ENCODE assay signal across 10 cellular contexts in genomic region chr5:132418876-132419275, GRCh38. TPM values are rescaled to one million over a fixed set of nuclear protein-coding genes. Genes with fewer than 3 reads are reported as not detected.
A peak's percentile ranks its signal among the peaks of the same experiment; 100 is the strongest.
DNase-seq lines count a peak whose midpoint lies in the region; ATAC-seq and TF ChIP-seq lines count a peak whose summit lies in the region.
"Had no signal": no experiment of that assay in that cellular context is flagged by ENCODE, and none has a peak within 500 bp of the region (broad histone marks: within the 10 kb centered on the region; RNA-seq: fewer than 3 reads in every experiment).

No MANE protein-coding gene starts in this region.

- no peaks in the 10 kb centered on the region for H3K36me3 ChIP-seq in osteoblast (ENCODE audit: insufficient read depth, low read length)
- H3K36me3 ChIP-seq: HAP-1 had no signal

- intact Hi-C loops in CD4-positive, alpha-beta T cell (cut with DNase I, micrococcal nuclease), result loop anchor here (1.0 to 2.0 kb wide), 3 partner anchors 8 to 81 kb away; partner anchors contain the start of gene IRF1 (in 1 of the 2)

- no peak overlapping the region for H2AFZ ChIP-seq in osteoblast (ENCODE audit: low read length)

- no peak for TF ChIP-seq CTCF in CD4-positive, alpha-beta T cell (IDR thresholded peaks at IDR 0.05)
- no peak for TF ChIP-seq CTCF in chondrocyte (IDR thresholded peaks at IDR 0.05)
- TF ChIP-seq CTCF in osteoblast (IDR thresholded peaks at IDR 0.05; ENCODE audit: extremely low read depth, low read depth, low read length), result no peak

- H3K27ac ChIP-seq in CD4-positive, alpha-beta T cell (ENCODE audit: low read depth, low read length), result peak overlapping the region; percentile 81
- H3K27ac ChIP-seq in osteoblast (ENCODE audit: low read depth, low read length), result peak overlapping the region; percentile 10

- H3K27me3 Mint-ChIP-seq in CD4-positive, alpha-beta T cell, result no peaks in the 10 kb centered on the region
- H3K27me3 Mint-ChIP-seq in chondrocyte (ENCODE audit: low read depth), result no peaks in the 10 kb centered on the region

- H3K4me3 ChIP-seq in osteoblast (ENCODE audit: insufficient read depth, low read length), result no peak overlapping the region
- H3K4me3 ChIP-seq: adrenal gland, HAP-1 had no signal

- H3K4me1 Mint-ChIP-seq in CD4-positive, alpha-beta T cell (ENCODE audit: low read depth), result peaks cover 94% of the 10 kb centered on the region
- peaks cover 81% of the 10 kb centered on the region for H3K4me1 Mint-ChIP-seq in chondrocyte (ENCODE audit: low read depth)

- peaks cover 61% of the 10 kb centered on the region for H3K4me1 ChIP-seq in osteoblast (ENCODE audit: insufficient read depth, low read length)

- no peak for ATAC-seq in CD4-positive, alpha-beta T cell (ENCODE audit: poor library complexity)
- no peak for ATAC-seq in GM21786 (IDR thresholded peaks at IDR 0.05; ENCODE audit: unreplicated experiment)

- no peak overlapping the region for H3K4me3 Mint-ChIP-seq in CD4-positive, alpha-beta T cell
- no peak overlapping the region for H3K4me3 Mint-ChIP-seq in chondrocyte (ENCODE audit: unreplicated experiment)

- POLR2A ChIA-PET in CD4-positive, alpha-beta T cell (lab: Charles Lee), result interaction anchor here (0.5 to 6.2 kb wide), 4 partner anchors 54 to 78 kb away, joined by 3 to 62 read pairs (median 10); partner anchors contain the start of gene IRF1

- H3K79me2 ChIP-seq in osteoblast (ENCODE audit: insufficient read depth, low read length), result peaks cover 52% of the 10 kb centered on the region

- peak overlapping the region; percentile 92 for H3K27ac Mint-ChIP-seq in CD4-positive, alpha-beta T cell
- peak overlapping the region; percentile 84 for H3K27ac Mint-ChIP-seq in chondrocyte (ENCODE audit: unreplicated experiment)

- no peaks in the 10 kb centered on the region for H3K9me3 ChIP-seq in CD4-positive, alpha-beta T cell (ENCODE audit: control insufficient read depth, low read length)
- no peaks in the 10 kb centered on the region for H3K9me3 ChIP-seq in osteoblast (ENCODE audit: low read depth, low read length)
- H3K9me3 ChIP-seq: adrenal gland, HAP-1 had no signal

- peaks cover 68% of the 10 kb centered on the region for H3K36me3 Mint-ChIP-seq in CD4-positive, alpha-beta T cell (ENCODE audit: low read depth)
- H3K36me3 Mint-ChIP-seq in chondrocyte (ENCODE audit: low read depth), result peaks cover 2% of the 10 kb centered on the region

- no peak overlapping the region for H3K4me2 ChIP-seq in osteoblast (ENCODE audit: insufficient read depth, low read length)

- no peaks in the 10 kb centered on the region for H3K9me3 Mint-ChIP-seq in CD4-positive, alpha-beta T cell
- H3K9me3 Mint-ChIP-seq in chondrocyte (ENCODE audit: low read depth), result no peaks in the 10 kb centered on the region

- no peak for DNase-seq in CD4-positive, alpha-beta T cell
- DNase-seq in LHCN-M2 (ENCODE audit: low read depth) (peak; percentile 61), chondrocyte (ENCODE audit: low spot score) (no peak), osteoblast (ENCODE audit: insufficient read length, low spot score, missing footprints) (no peak), NCI-H345 (lab: John Stamatoyannopoulos, UW) (no peak), T-helper 9 cell (no peak), T1000 (lab: John Stamatoyannopoulos, UW) (no peak)

- CTCF ChIA-PET in CD4-positive, alpha-beta T cell (lab: Charles Lee), result interaction anchor here (1.3 to 1.5 kb wide), 2 partner anchors 37 to 71 kb away, joined by 4 to 6 read pairs; partner anchors contain the start of gene IRF1

- H3K27me3 ChIP-seq in CD4-positive, alpha-beta T cell (ENCODE audit: control insufficient read depth, insufficient read depth, low read length), result no peaks in the 10 kb centered on the region
- H3K27me3 ChIP-seq in osteoblast (ENCODE audit: insufficient read depth, low read length), result no peaks in the 10 kb centered on the region
- H3K27me3 ChIP-seq: adrenal gland had no signal

- no peaks in the 10 kb centered on the region for H4K20me1 ChIP-seq in osteoblast (ENCODE audit: insufficient read depth, low read length)

RNA-seq across cellular contexts. Expression of gene SLC22A5, which starts 49.4 kb away (rescaled TPM):
- 1 to 10 TPM; 4.3 to 4.5 TPM for total RNA-seq in CD4-positive, alpha-beta T cell
- 5.6 and 6.1 TPM in 2 replicates for total RNA-seq in LHCN-M2 (2014; rRNA removed)
- 8.8 TPM for polyA plus RNA-seq in LHCN-M2 (2012)
- 6.1 to 7.1 TPM (median 6.6 TPM) in 3 replicates for total RNA-seq in chondrocyte
- 3.8 and 5.4 TPM in 2 replicates for total RNA-seq in osteoblast
